ENCODE assay signal across 17 cellular contexts in genomic region chr14:92074555-92074954, GRCh38.
"Had no signal": no experiment of that assay in that cellular context is flagged by ENCODE, and none has a peak within 500 bp of the region (broad histone marks: within the 10 kb centered on the region; RNA-seq: fewer than 3 reads in every experiment).

No MANE protein-coding gene starts in this region.

- H3K4me1 ChIP-seq: gastroesophageal sphincter, heart right ventricle, parathyroid adenoma, stomach, testis had no signal

- H3K4me3 ChIP-seq: dorsolateral prefrontal cortex, gastroesophageal sphincter, heart right ventricle, stomach, testis had no signal

- H3K9me3 ChIP-seq: gastroesophageal sphincter, heart right ventricle, stomach, testis had no signal

- H3K27me3 ChIP-seq: dorsolateral prefrontal cortex, gastroesophageal sphincter, heart right ventricle, stomach, testis had no signal

- H3K27ac ChIP-seq: dorsolateral prefrontal cortex, gastroesophageal sphincter, heart right ventricle, parathyroid adenoma, stomach, testis had no signal

- H3K79me2 ChIP-seq: parathyroid adenoma had no signal

- DNase-seq: activated naive CD4-positive, alpha-beta T cell; activated naive CD8-positive, alpha-beta T cell treated with anti-CD3 and anti-CD28 coated beads for 36 hours; anterior cingulate cortex; caudate nucleus; dorsolateral prefrontal cortex; heart right ventricle; immature natural killer cell; mesendoderm; natural killer cell; stimulated activated CD4-positive, alpha-beta T cell treated with anti-CD3 and anti-CD28 coated beads, Interleukin-4, amount 100 ng/mL, for 24 hours; stomach; testis had no signal

- H2AFZ ChIP-seq: parathyroid adenoma had no signal

- ATAC-seq: activated CD4-positive, CD25-positive, alpha-beta regulatory T cell treated with anti-CD3 and anti-CD28 coated beads, Interleukin-2, amount 50 U/mL, for 24 hours; gastroesophageal sphincter; heart right ventricle; natural killer cell; sciatic nerve; stimulated activated effector memory CD8-positive, alpha-beta T cell treated with anti-CD3 and anti-CD28 coated beads, Interleukin-12 subunit alpha, Interleukin-12 subunit beta, amount 100 ng/mL, for 72 hours had no signal
